Comparison of ENCODE assay signal across 23 cellular contexts in genomic region chr9:92711146-92711545, GRCh38. TPM values are rescaled to one million over a fixed set of nuclear protein-coding genes. Genes with fewer than 3 reads are reported as not detected.
DNase-seq lines count a peak whose midpoint lies in the region; ATAC-seq and TF ChIP-seq lines count a peak whose summit lies in the region.
"Had no signal": no experiment of that assay in that cellular context is flagged by ENCODE, and none has a peak within 500 bp of the region (broad histone marks: within the 10 kb centered on the region; RNA-seq: fewer than 3 reads in every experiment).

No MANE protein-coding gene starts in this region.

- CTCF ChIA-PET in MCF 10A (lab: Yijun Ruan, JAX) (no interaction called here), mammary epithelial cell (lab: Charles Lee; ENCODE audit: low non-redundant PET) (no interaction called here)
- CTCF ChIA-PET in activated CD8-positive, alpha-beta T cell treated with anti-CD3 and anti-CD28 coated beads, Interleukin-2, amount 10 ng/mL, durations not matched to agents 7 days and 5 days (lab: Charles Lee), result no interaction called here

- no peak for TF ChIP-seq CTCF in MCF 10A (IDR thresholded peaks at IDR 0.05; ENCODE audit: unreplicated experiment)
- TF ChIP-seq CTCF in mammary epithelial cell (conservative IDR thresholded peaks at IDR 0.05 in 1 of 2, IDR thresholded peaks at IDR 0.05 in 1 of 2; ENCODE audit: extremely low read depth in 1 of 2, insufficient read depth in 1 of 2, low read depth in 1 of 2, low read length in 2 of 2), result no peak
- no peak for TF ChIP-seq CTCF in suprapubic skin (IDR thresholded peaks at IDR 0.05)
- TF ChIP-seq CTCF in brain microvascular endothelial cell (IDR thresholded peaks at IDR 0.05; ENCODE audit: low read depth, low read length, missing control alignments), result no peak
- no peak for TF ChIP-seq CTCF in neural progenitor cell (IDR thresholded peaks at IDR 0.05)

- H3K9me3 ChIP-seq in mammary epithelial cell (replicated peaks; ENCODE audit: insufficient read depth, low read length) (no peaks in the 10 kb centered on the region), suprapubic skin (no peaks in the 10 kb centered on the region), GM23248 (ENCODE audit: low read depth) (no peaks in the 10 kb centered on the region), neural progenitor cell (ENCODE audit: low read depth) (no peaks in the 10 kb centered on the region)
- H3K9me3 ChIP-seq: Caco-2, heart right ventricle, stomach had no signal

- POLR2A ChIA-PET in MCF 10A (lab: Yijun Ruan, JAX), result no interaction called here
- POLR2A ChIA-PET in activated CD8-positive, alpha-beta T cell treated with anti-CD3 and anti-CD28 coated beads, Interleukin-2, amount 10 ng/mL, durations not matched to agents 7 days and 5 days (lab: Charles Lee), result no interaction called here

- H3K9me2 ChIP-seq in GM23248 (ENCODE audit: insufficient read depth), result no peaks in the 10 kb centered on the region

- H3K27me3 ChIP-seq in mammary epithelial cell (ENCODE audit: insufficient read depth, low read length), result no peaks in the 10 kb centered on the region
- no peaks in the 10 kb centered on the region for H3K27me3 ChIP-seq in suprapubic skin
- H3K27me3 ChIP-seq in GM23248 (replicated peaks; ENCODE audit: insufficient read depth), result no peaks in the 10 kb centered on the region
- no peaks in the 10 kb centered on the region for H3K27me3 ChIP-seq in brain microvascular endothelial cell (replicated peaks)
- H3K27me3 ChIP-seq in neural progenitor cell, result no peaks in the 10 kb centered on the region
- H3K27me3 ChIP-seq: heart right ventricle, stomach had no signal

- BruUV-seq in MCF 10A (replicated peaks; lab: Mats Ljungman, UMichigan), result no TSS peak
- no TSS peak for BruUV-seq in mammary epithelial cell (replicated peaks; lab: Mats Ljungman, UMichigan)

- H3K4me3 ChIP-seq in mammary epithelial cell (replicated peaks in 1 of 3; ENCODE audit: insufficient read depth in 1 of 3, low read depth in 2 of 3, low read length in 3 of 3), result no peak overlapping the region
- no peak overlapping the region for H3K4me3 ChIP-seq in suprapubic skin
- H3K4me3 ChIP-seq in GM23248, result no peak overlapping the region
- no peak overlapping the region for H3K4me3 ChIP-seq in brain microvascular endothelial cell (ENCODE audit: low read depth, low read length)
- H3K4me3 ChIP-seq in neural progenitor cell, result no peak overlapping the region
- H3K4me3 ChIP-seq: heart right ventricle, PC-9, stomach had no signal

- H3K9me3 Mint-ChIP-seq in MCF 10A (ENCODE audit: unreplicated experiment) (no peaks in the 10 kb centered on the region), immature natural killer cell (no peaks in the 10 kb centered on the region), neural progenitor cell (no peaks in the 10 kb centered on the region)
- H3K9me3 Mint-ChIP-seq in activated CD8-positive, alpha-beta T cell treated with anti-CD3 and anti-CD28 coated beads, Interleukin-2, amount 10 ng/mL, durations not matched to agents 7 days and 5 days (ENCODE audit: insufficient read depth), result no peaks in the 10 kb centered on the region
- H3K9me3 Mint-ChIP-seq: activated T-helper 2 cell treated with anti-CD3 and anti-CD28 coated beads, Interferon-gamma antibody, Interleukin-2, Interleukin-4, amounts not matched to agents 10 μg/mL and 5 μg/mL and 100 μg/mL, durations not matched to agents 14 hours and 24 hours and 36 hours; neural crest cell had no signal

- H3K4me3 Mint-ChIP-seq in MCF 10A (ENCODE audit: unreplicated experiment) (no peak overlapping the region), immature natural killer cell (no peak overlapping the region), neural progenitor cell (no peak overlapping the region)
- H3K4me3 Mint-ChIP-seq in activated CD8-positive, alpha-beta T cell treated with anti-CD3 and anti-CD28 coated beads, Interleukin-2, amount 10 ng/mL, durations not matched to agents 7 days and 5 days, result no peak overlapping the region
- H3K4me3 Mint-ChIP-seq: neural crest cell had no signal

- in situ Hi-C loops in mammary epithelial cell (cut with MboI; ENCODE audit: low sequenced_read_pairs in 2 of 2) (no loop called here), GM23248 (cut with MboI) (no loop called here), brain microvascular endothelial cell (cut with HindIII; ENCODE audit: low pct_ligation_motif_present, low sequenced_read_pairs) (loop anchor here (25.0 kb wide), 1 partner anchor 101 kb away; no protein-coding TSS in a partner anchor)

- H3K4me2 ChIP-seq in mammary epithelial cell (ENCODE audit: insufficient read depth, low read depth, low read length) (no peak overlapping the region), GM23248 (ENCODE audit: unreplicated experiment) (no peak overlapping the region), neural progenitor cell (no peak overlapping the region)
- H3K4me2 ChIP-seq: PC-9 had no signal

- no peaks in the 10 kb centered on the region for H4K20me1 ChIP-seq in mammary epithelial cell (ENCODE audit: insufficient read depth, low read length)
- no peaks in the 10 kb centered on the region for H4K20me1 ChIP-seq in GM23248 (ENCODE audit: insufficient read depth)
- peaks cover 4% of the 10 kb centered on the region for H4K20me1 ChIP-seq in neural progenitor cell (ENCODE audit: low read depth)

- no peak overlapping the region for H3K27ac ChIP-seq in mammary epithelial cell (ENCODE audit: insufficient read depth, low read depth, low read length)
- peak overlapping the region; percentile 35 for H3K27ac ChIP-seq in suprapubic skin
- no peak overlapping the region for H3K27ac ChIP-seq in GM23248
- no peak overlapping the region for H3K27ac ChIP-seq in brain microvascular endothelial cell
- no peak overlapping the region for H3K27ac ChIP-seq in neural progenitor cell
- H3K27ac ChIP-seq: PC-9 had no signal

- intact Hi-C loops in MCF 10A (cut with micrococcal nuclease), result no loop called here
- intact Hi-C loops in mammary epithelial cell (cut with micrococcal nuclease), result no loop called here

- H2AFZ ChIP-seq in mammary epithelial cell (ENCODE audit: low read depth, low read length), result no peak overlapping the region
- no peak overlapping the region for H2AFZ ChIP-seq in GM23248
- H2AFZ ChIP-seq in neural progenitor cell (replicated peaks), result no peak overlapping the region
- H2AFZ ChIP-seq: PC-9 had no signal

- H3K4me1 ChIP-seq in mammary epithelial cell (ENCODE audit: insufficient read depth, low read length) (peaks cover 55% of the 10 kb centered on the region), suprapubic skin (peaks cover 60% of the 10 kb centered on the region), GM23248 (ENCODE audit: insufficient read depth) (peaks cover 2% of the 10 kb centered on the region; the same call in 1 of the 2 replicates), neural progenitor cell (no peaks in the 10 kb centered on the region)
- H3K4me1 ChIP-seq: Caco-2 had no signal

- ATAC-seq in activated CD8-positive, alpha-beta T cell treated with anti-CD3 and anti-CD28 coated beads, Interleukin-2, amount 10 ng/mL, durations not matched to agents 7 days and 5 days, result no peak
- ATAC-seq: heart right ventricle, SK-N-SH treated with all-trans-retinoic acid at 6 μM for 48 hours had no signal

- H3K36me3 Mint-ChIP-seq in MCF 10A (ENCODE audit: insufficient read depth, unreplicated experiment) (peaks cover 62% of the 10 kb centered on the region), immature natural killer cell (peaks cover 3 to 21% (median 7%) of the 10 kb centered on the region in 3 donors), neural progenitor cell (peaks cover 15% of the 10 kb centered on the region)
- H3K36me3 Mint-ChIP-seq in activated CD8-positive, alpha-beta T cell treated with anti-CD3 and anti-CD28 coated beads, Interleukin-2, amount 10 ng/mL, durations not matched to agents 7 days and 5 days (ENCODE audit: low read depth), result peaks cover 38% of the 10 kb centered on the region

- H3K27me3 Mint-ChIP-seq in MCF 10A (ENCODE audit: insufficient read depth, unreplicated experiment) (no peaks in the 10 kb centered on the region), immature natural killer cell (ENCODE audit: low read depth in 3 of 3) (peaks cover 0 to 1% (median 0%) of the 10 kb centered on the region in 3 donors), neural progenitor cell (ENCODE audit: insufficient read depth, low read depth) (no peaks in the 10 kb centered on the region)
- H3K27me3 Mint-ChIP-seq in activated CD8-positive, alpha-beta T cell treated with anti-CD3 and anti-CD28 coated beads, Interleukin-2, amount 10 ng/mL, durations not matched to agents 7 days and 5 days (ENCODE audit: low read depth), result no peaks in the 10 kb centered on the region

- peak overlapping the region; percentile 75 for H3K27ac Mint-ChIP-seq in MCF 10A (ENCODE audit: low read depth, unreplicated experiment)
- peak overlapping the region; percentile 73 for H3K27ac Mint-ChIP-seq in activated CD8-positive, alpha-beta T cell treated with anti-CD3 and anti-CD28 coated beads, Interleukin-2, amount 10 ng/mL, durations not matched to agents 7 days and 5 days
- H3K27ac Mint-ChIP-seq in immature natural killer cell, result peak overlapping the region; percentile 53 to 83 (median 66)
- H3K27ac Mint-ChIP-seq in neural progenitor cell, result no peak overlapping the region

- no peak overlapping the region for H3K9ac ChIP-seq in mammary epithelial cell (ENCODE audit: insufficient read depth, low read length)
- H3K9ac ChIP-seq in GM23248, result no peak overlapping the region
- no peak overlapping the region for H3K9ac ChIP-seq in neural progenitor cell

- no peak for DNase-seq in MCF 10A (ENCODE audit: unreplicated experiment)
- no peak for DNase-seq in mammary epithelial cell
- no peak for DNase-seq in activated CD8-positive, alpha-beta T cell treated with anti-CD3 and anti-CD28 coated beads, Interleukin-2, amount 10 ng/mL, durations not matched to agents 7 days and 5 days
- no peak for DNase-seq in immature natural killer cell
- DNase-seq in suprapubic skin (ENCODE audit: low spot score in 2 of 2), result no peak
- no peak for DNase-seq in GM23248
- no peak for DNase-seq in brain microvascular endothelial cell
- DNase-seq in neural progenitor cell (ENCODE audit: low spot score), result no peak
- DNase-seq: activated CD4-positive, alpha-beta T cell treated with anti-CD3 and anti-CD28 coated beads, Interleukin-2, amount 50 U/mL, for 4 hours; Caco-2; cerebellar nuclear complex; effector CD8-positive, alpha-beta T cell; H7; heart right ventricle; mesenchymal stem cell; NCI-H1694 treated with DMSO at 0.1 percent for 48 hours; NCI-H2227 treated with DMSO at 0.1 percent for 48 hours; NCI-H82; PC-9; stomach had no signal

- WGBS in mammary epithelial cell (ENCODE audit: low coverage, missing lambda C conversion rate), result 44% methylated on average over 2 of the region's 2 CpGs
- 56% methylated on average over 2 of the region's 2 CpGs for WGBS in suprapubic skin
- WGBS in GM23248 (ENCODE audit: low coverage in 1 of 2, low lambda C conversion rate in 2 of 2, missing lambda C conversion rate in 2 of 2), 2 experiments, result 96 to 98% methylated on average over 2 of the region's 2 CpGs

- peaks cover 35% of the 10 kb centered on the region for H3K79me2 ChIP-seq in mammary epithelial cell (ENCODE audit: insufficient read depth, low read length)
- no peaks in the 10 kb centered on the region for H3K79me2 ChIP-seq in GM23248 (ENCODE audit: insufficient read depth)
- H3K79me2 ChIP-seq in neural progenitor cell (ENCODE audit: low read depth), result no peaks in the 10 kb centered on the region

- H3K4me1 Mint-ChIP-seq in MCF 10A (ENCODE audit: insufficient read depth, unreplicated experiment), result peaks cover 28% of the 10 kb centered on the region
- H3K4me1 Mint-ChIP-seq in activated CD8-positive, alpha-beta T cell treated with anti-CD3 and anti-CD28 coated beads, Interleukin-2, amount 10 ng/mL, durations not matched to agents 7 days and 5 days (ENCODE audit: low read depth), result peaks cover 38% of the 10 kb centered on the region
- peaks cover 16 to 24% of the 10 kb centered on the region in 2 donors for H3K4me1 Mint-ChIP-seq in immature natural killer cell
- H3K4me1 Mint-ChIP-seq in neural progenitor cell, result no peaks in the 10 kb centered on the region
- H3K4me1 Mint-ChIP-seq: neural crest cell had no signal

- H3K36me3 ChIP-seq in mammary epithelial cell (ENCODE audit: insufficient read depth, low read length), result peaks cover 20% of the 10 kb centered on the region
- peaks cover 62% of the 10 kb centered on the region for H3K36me3 ChIP-seq in suprapubic skin
- H3K36me3 ChIP-seq in GM23248 (ENCODE audit: low read depth), result peaks cover 22% of the 10 kb centered on the region; the same call in 1 of the 2 replicates
- H3K36me3 ChIP-seq in brain microvascular endothelial cell (replicated peaks), result peaks cover 37% of the 10 kb centered on the region
- no peaks in the 10 kb centered on the region for H3K36me3 ChIP-seq in neural progenitor cell

- dilution Hi-C loops in mammary epithelial cell (cut with HindIII; ENCODE audit: low sequenced_read_pairs), result no loop called here

- no peak for TF ChIP-seq EP300 in suprapubic skin (IDR thresholded peaks at IDR 0.05)

- TF ChIP-seq POLR2A in suprapubic skin (IDR thresholded peaks at IDR 0.05), result no peak

- peaks cover 20% of the 10 kb centered on the region; the same call in 1 of the 2 replicates for H3F3A ChIP-seq in GM23248 (ENCODE audit: insufficient read depth)
- peaks cover 3% of the 10 kb centered on the region for H3F3A ChIP-seq in neural progenitor cell (ENCODE audit: low read depth)

RNA-seq across cellular contexts. Expression of gene IPPK, which starts 41.2 kb away (rescaled TPM):
- total RNA-seq in MCF 10A (2022), result 16.3 and 16.6 TPM in 2 replicates
- 10 to 100 TPM; 13.4 to 25.0 TPM for total RNA-seq in mammary epithelial cell
- polyA plus RNA-seq in mammary epithelial cell, result 25.2 TPM
- 48.0 TPM for polyA minus RNA-seq in mammary epithelial cell
- 1 to 10 TPM; 8.7 to 9.7 TPM for total RNA-seq in activated CD8-positive, alpha-beta T cell treated with anti-CD3 and anti-CD28 coated beads, Interleukin-2, amount 10 ng/mL, durations not matched to agents 7 days and 5 days
- 1 to 10 TPM; 2.6 to 5.4 (median 3.2) TPM for polyA plus RNA-seq in immature natural killer cell
- 10 to 100 TPM; 45.0 to 53.6 (median 50.0) TPM for total RNA-seq in suprapubic skin
- total RNA-seq in GM23248 (2014; rRNA removed; shearing (Covaris generic)), result 17.8 and 18.3 TPM in 2 replicates
- polyA plus RNA-seq in GM23248 (2016; fragmentation: Nextera tagmentation; extraction: Ambion mirVana), result 10.4 and 10.7 TPM in 2 replicates
- total RNA-seq in neural progenitor cell (ENCODE audit: low replicate concordance), result 16.8 and 18.0 TPM in 2 replicates

RNA-seq across cellular contexts. Expression of gene BICD2, which starts 53.5 kb away (rescaled TPM):
- total RNA-seq in MCF 10A (2022) (23.1 and 23.5 TPM in 2 replicates), mammary epithelial cell (10 to 100 TPM; 57.6 to 98.9 TPM), suprapubic skin (100 to 1,000 TPM; 135 to 201 (median 153) TPM), neural progenitor cell (ENCODE audit: low replicate concordance) (15.1 and 22.9 TPM in 2 replicates)
- polyA plus RNA-seq in mammary epithelial cell (15.2 TPM), immature natural killer cell (10 to 100 TPM in 1 of 3 donors, 1 to 10 TPM in 2; 5.8 to 26.8 (median 8.0) TPM), GM23248 (2016; fragmentation: Nextera tagmentation; extraction: Ambion mirVana) (25.6 and 27.5 TPM in 2 replicates)
- polyA minus RNA-seq in mammary epithelial cell, result 26.5 TPM
- total RNA-seq in activated CD8-positive, alpha-beta T cell treated with anti-CD3 and anti-CD28 coated beads, Interleukin-2, amount 10 ng/mL, durations not matched to agents 7 days and 5 days, result 10 to 100 TPM; 31.9 to 32.5 TPM
- total RNA-seq in GM23248 (2014; rRNA removed; shearing (Covaris generic)), result 45.0 and 53.5 TPM in 2 replicates
